In genomic region chr17:82101767-82102679, GRCh38 we compare ENCODE assay signal across 1 cellular context.
TF ChIP-seq lines count a peak whose summit lies in the region.

No MANE protein-coding gene starts in this region.

TF ChIP-seq in H1, 55 proteins besides CTCF, POLR2A, EP300 and RAD21:
- TF ChIP-seq TBP (IDR thresholded peaks at IDR 0.05; ENCODE audit: low read depth, low read length) (no peak), SP2 (IDR thresholded peaks at IDR 0.05; ENCODE audit: low read length) (no peak), CEBPB (IDR thresholded peaks at IDR 0.05; ENCODE audit: low read depth, low read length) (no peak), EZH2 (IDR thresholded peaks at IDR 0.05; ENCODE audit: low read depth, low read length, severe bottlenecking) (no peak), SIRT6 (IDR thresholded peaks at IDR 0.05; ENCODE audit: low read length) (no peak), KDM4A (IDR thresholded peaks at IDR 0.05; ENCODE audit: low read depth, low read length, severe bottlenecking) (no peak), CHD7 (IDR thresholded peaks at IDR 0.05; ENCODE audit: insufficient replicate concordance, low read length) (no peak), NANOG (IDR thresholded peaks at IDR 0.05; ENCODE audit: insufficient read depth, low read depth, low read length, poor library complexity, severe bottlenecking) (no peak), TCF12 (IDR thresholded peaks at IDR 0.05; ENCODE audit: low read depth, low read length) (no peak), JUND (IDR thresholded peaks at IDR 0.05; ENCODE audit: low read length) (no peak)
